Comparison of ENCODE assay signal across 1 cellular context in genomic region chr4:158159054-158159717, GRCh38.
TF ChIP-seq lines count a peak whose summit lies in the region.

No MANE protein-coding gene starts in this region.

TF ChIP-seq in endothelial cell of umbilical vein, 7 proteins besides CTCF, POLR2A, EP300 and RAD21 (continued from another document):
- TF ChIP-seq POLR2AphosphoS5 (IDR thresholded peaks at IDR 0.05; ENCODE audit: insufficient read depth, low read depth, low read length) (no peak), FOS (IDR thresholded peaks at IDR 0.05; ENCODE audit: borderline replicate concordance, insufficient read depth, low read length) (no peak)
